In genomic region chr2:161488879-161489278, GRCh38 we compare ENCODE assay signal across 7 cellular contexts.
"Had no signal": no experiment of that assay in that cellular context is flagged by ENCODE, and none has a peak within 500 bp of the region (broad histone marks: within the 10 kb centered on the region; RNA-seq: fewer than 3 reads in every experiment).

No MANE protein-coding gene starts in this region.

- ATAC-seq: HepG2, K562 had no signal

- H3K9ac ChIP-seq: KMS-11 had no signal

- H3K27ac ChIP-seq: HL-60, KMS-11 had no signal

- DNase-seq: IMR-90, KBM-7, KG1 had no signal

- H3K4me3 ChIP-seq: K562 had no signal
